Comparison of ENCODE assay signal across 16 cellular contexts in the genomic region with DNA sequence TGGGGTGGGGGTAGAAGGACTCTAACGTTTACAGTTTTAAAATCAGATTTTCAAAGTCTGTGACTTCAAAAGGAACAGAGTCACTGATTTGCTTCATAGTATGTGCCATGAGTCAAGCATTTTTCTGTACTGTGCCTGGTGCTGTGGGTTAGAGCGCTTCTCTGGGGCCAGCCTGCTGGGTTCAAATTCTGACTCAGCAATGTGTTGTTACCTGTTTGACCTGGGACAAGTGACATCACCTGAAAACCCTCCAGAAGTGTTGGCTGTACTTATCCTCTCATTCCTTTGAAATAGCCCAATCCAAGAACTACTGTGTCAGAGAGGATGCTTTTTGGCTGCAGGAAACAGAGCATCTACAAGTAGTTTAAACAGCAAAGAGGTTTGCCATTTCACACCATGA.
"Had no signal": no experiment of that assay in that cellular context is flagged by ENCODE, and none has a peak within 500 bp of the region (broad histone marks: within the 10 kb centered on the region; RNA-seq: fewer than 3 reads in every experiment).

No MANE protein-coding gene starts in this region.

- H3K4me3 ChIP-seq: lung, thyroid gland, vagina had no signal

- H3K27ac Mint-ChIP-seq: activated CD4-positive, alpha-beta T cell treated with anti-CD3 and anti-CD28 coated beads, Interleukin-2, amount 10 ng/mL, durations not matched to agents 7 days and 5 days; activated naive CD8-positive, alpha-beta T cell treated with anti-CD3 and anti-CD28 coated beads, Interleukin-2, amount 10 ng/mL, durations not matched to agents 7 days and 5 days; activated T-helper 1 cell treated with anti-CD3 and anti-CD28 coated beads, Interleukin-12 subunit alpha, Interleukin-12 subunit beta, Interleukin-2, Interleukin-4 antibody, amounts not matched to agents 30 ng/mL and 10 ng/mL and 1 ng/mL, durations not matched to agents 14 hours and 24 hours and 36 hours; stimulated activated memory B cell treated with anti-CD40 and anti-IgM and Interleukin-4, amounts not matched to agents 10 μg/mL and 1 μg/mL and 100 μg/mL, for 72 hours; T-helper 2 cell treated with Interferon-gamma antibody and Interleukin-4, amounts not matched to agents 5 μg/mL and 100 μg/mL, for 36 hours had no signal

- DNase-seq: activated CD4-positive, alpha-beta T cell treated with anti-CD3 and anti-CD28 coated beads, Interleukin-2, amount 10 ng/mL, durations not matched to agents 7 days and 5 days; activated CD8-positive, alpha-beta memory T cell treated with anti-CD3 and anti-CD28 coated beads for 24 hours; activated naive CD8-positive, alpha-beta T cell treated with anti-CD3 and anti-CD28 coated beads, Interleukin-2, amount 10 ng/mL, durations not matched to agents 7 days and 5 days; anterior cingulate cortex; dermis blood vessel endothelial cell; erythroblast; left colon; stimulated activated CD4-positive, alpha-beta T cell treated with anti-CD3 and anti-CD28 coated beads, Interleukin-2, amount 100 ng/mL, for 48 hours; thyroid gland had no signal

- H3K4me1 ChIP-seq: thyroid gland, vagina had no signal

- H3K27me3 Mint-ChIP-seq: activated CD4-positive, alpha-beta T cell treated with anti-CD3 and anti-CD28 coated beads, Interleukin-2, amount 10 ng/mL, durations not matched to agents 7 days and 5 days had no signal

- H3K36me3 ChIP-seq: neutrophil, thyroid gland, vagina had no signal

- H3K36me3 Mint-ChIP-seq: activated naive CD8-positive, alpha-beta T cell treated with anti-CD3 and anti-CD28 coated beads, Interleukin-2, amount 10 ng/mL, durations not matched to agents 7 days and 5 days; naive thymus-derived CD8-positive, alpha-beta T cell; stimulated activated memory B cell treated with anti-CD40 and anti-IgM and Interleukin-4, amounts not matched to agents 10 μg/mL and 1 μg/mL and 100 μg/mL, for 72 hours had no signal

- H3K27me3 ChIP-seq: neutrophil, thyroid gland, vagina had no signal

- ATAC-seq: left colon; naive thymus-derived CD8-positive, alpha-beta T cell; stimulated activated memory B cell treated with anti-CD40 and anti-IgM and Interleukin-4, amounts not matched to agents 10 μg/mL and 1 μg/mL and 100 μg/mL, for 72 hours had no signal

- H3K4me3 Mint-ChIP-seq: activated CD4-positive, alpha-beta T cell treated with anti-CD3 and anti-CD28 coated beads, Interleukin-2, amount 10 ng/mL, durations not matched to agents 7 days and 5 days; activated naive CD8-positive, alpha-beta T cell treated with anti-CD3 and anti-CD28 coated beads, Interleukin-2, amount 10 ng/mL, durations not matched to agents 7 days and 5 days; activated T-helper 1 cell treated with anti-CD3 and anti-CD28 coated beads, Interleukin-12 subunit alpha, Interleukin-12 subunit beta, Interleukin-2, Interleukin-4 antibody, amounts not matched to agents 30 ng/mL and 10 ng/mL and 1 ng/mL, durations not matched to agents 14 hours and 24 hours and 36 hours; naive thymus-derived CD8-positive, alpha-beta T cell; stimulated activated memory B cell treated with anti-CD40 and anti-IgM and Interleukin-4, amounts not matched to agents 10 μg/mL and 1 μg/mL and 100 μg/mL, for 72 hours; T-helper 2 cell treated with Interferon-gamma antibody and Interleukin-4, amounts not matched to agents 5 μg/mL and 100 μg/mL, for 36 hours had no signal

- H3K9me3 ChIP-seq: neutrophil, thyroid gland, vagina had no signal

- H3K4me1 Mint-ChIP-seq: activated CD4-positive, alpha-beta T cell treated with anti-CD3 and anti-CD28 coated beads, Interleukin-2, amount 10 ng/mL, durations not matched to agents 7 days and 5 days; activated naive CD8-positive, alpha-beta T cell treated with anti-CD3 and anti-CD28 coated beads, Interleukin-2, amount 10 ng/mL, durations not matched to agents 7 days and 5 days; stimulated activated memory B cell treated with anti-CD40 and anti-IgM and Interleukin-4, amounts not matched to agents 10 μg/mL and 1 μg/mL and 100 μg/mL, for 72 hours had no signal

- H3K9me3 Mint-ChIP-seq: activated CD4-positive, alpha-beta T cell treated with anti-CD3 and anti-CD28 coated beads, Interleukin-2, amount 10 ng/mL, durations not matched to agents 7 days and 5 days; activated naive CD8-positive, alpha-beta T cell treated with anti-CD3 and anti-CD28 coated beads, Interleukin-2, amount 10 ng/mL, durations not matched to agents 7 days and 5 days; activated T-helper 1 cell treated with anti-CD3 and anti-CD28 coated beads, Interleukin-12 subunit alpha, Interleukin-12 subunit beta, Interleukin-2, Interleukin-4 antibody, amounts not matched to agents 30 ng/mL and 10 ng/mL and 1 ng/mL, durations not matched to agents 14 hours and 24 hours and 36 hours; naive thymus-derived CD8-positive, alpha-beta T cell; stimulated activated memory B cell treated with anti-CD40 and anti-IgM and Interleukin-4, amounts not matched to agents 10 μg/mL and 1 μg/mL and 100 μg/mL, for 72 hours; T-helper 2 cell treated with Interferon-gamma antibody and Interleukin-4, amounts not matched to agents 5 μg/mL and 100 μg/mL, for 36 hours had no signal

- H3K27ac ChIP-seq: neutrophil, thyroid gland, vagina had no signal
